Comparison of ENCODE assay signal across 1 cellular context in the genomic region with DNA sequence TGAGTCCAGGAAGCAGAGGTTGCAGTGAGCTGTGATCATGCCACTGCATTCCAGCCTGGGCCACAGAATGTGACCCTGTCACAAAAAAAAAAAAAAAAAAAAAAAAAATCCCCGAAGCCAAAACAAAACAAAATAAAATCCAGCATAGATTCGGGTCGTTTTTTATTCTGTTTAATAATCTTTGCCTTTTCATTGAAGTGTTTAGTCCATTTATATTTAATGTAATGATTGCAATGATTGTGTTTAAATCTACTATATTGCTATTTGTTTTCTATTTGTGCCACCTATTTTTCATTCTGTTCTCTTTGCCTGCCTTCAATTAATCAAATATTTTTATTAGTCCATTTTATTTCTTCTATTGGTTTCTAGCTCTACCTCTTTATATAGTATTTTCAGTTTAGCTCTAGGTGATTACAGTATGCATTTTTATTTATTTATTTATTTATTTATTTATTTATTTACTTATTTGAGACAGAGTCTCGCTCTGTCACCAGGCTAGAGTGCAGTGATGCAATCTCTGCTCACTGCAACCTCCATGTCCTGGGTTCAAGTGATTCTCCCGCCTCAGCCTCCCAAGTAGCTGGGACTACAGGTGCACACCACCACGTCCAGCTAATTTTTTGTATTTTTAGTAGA.
A peak's percentile ranks its signal among the peaks of the same experiment; 100 is the strongest.
TF ChIP-seq lines count a peak whose summit lies in the region.

No MANE protein-coding gene starts in this region.

TF ChIP-seq in HEK293, 187 proteins besides CTCF, POLR2A, EP300 and RAD21 (continued from another document):
- TF ChIP-seq REST (tag by site-specific recombination; IDR thresholded peaks at IDR 0.05) (0 out of 2 replicates have a peak, but pooled peaks have one; percentile 55), ZNF426 (tag by site-specific recombination; IDR thresholded peaks at IDR 0.05) (peak; percentile 73), ZNF623 (tag by site-specific recombination; IDR thresholded peaks at IDR 0.05) (peak; percentile 75), ZNF518A (tag by site-specific recombination; conservative IDR thresholded peaks at IDR 0.05; ENCODE audit: low read depth) (peak; percentile 88)
